ENCODE assay signal across 1 cellular context in genomic region chr1:113981962-113982931, GRCh38.
TF ChIP-seq lines count a peak whose summit lies in the region.

No MANE protein-coding gene starts in this region.

TF ChIP-seq in HepG2, 621 proteins besides CTCF, POLR2A, EP300 and RAD21 (continues in another document):
- TF ChIP-seq ZNF407 (CRISPR knock-in tag; IDR thresholded peaks at IDR 0.05; ENCODE audit: not compliant biosample characterization) = no peak
- TF ChIP-seq HNF1A (IDR thresholded peaks at IDR 0.05; ENCODE audit: low read depth) = no peak
- TF ChIP-seq HNF1A (CRISPR knock-in tag; IDR thresholded peaks at IDR 0.05; ENCODE audit: borderline replicate concordance) = 0 out of 2 replicates have a peak, but pooled peaks have one; percentile 35
- 0 out of 2 replicates have a peak, but pooled peaks have one; percentile 40 for TF ChIP-seq ZMYM2 (CRISPR knock-in tag; IDR thresholded peaks at IDR 0.05)
- 0 out of 2 replicates have a peak, but pooled peaks have one; percentile 28 for TF ChIP-seq SKIL (CRISPR knock-in tag; IDR thresholded peaks at IDR 0.05; ENCODE audit: borderline replicate concordance)
- peak; percentile 40; the same call in 1 of the 2 replicates for TF ChIP-seq HMG20A (CRISPR knock-in tag; IDR thresholded peaks at IDR 0.05; ENCODE audit: borderline replicate concordance)
- 0 out of 2 replicates have a peak, but pooled peaks have one; percentile 43 for TF ChIP-seq ZBTB42 (CRISPR knock-in tag; IDR thresholded peaks at IDR 0.05)
- TF ChIP-seq, protein P1, sequence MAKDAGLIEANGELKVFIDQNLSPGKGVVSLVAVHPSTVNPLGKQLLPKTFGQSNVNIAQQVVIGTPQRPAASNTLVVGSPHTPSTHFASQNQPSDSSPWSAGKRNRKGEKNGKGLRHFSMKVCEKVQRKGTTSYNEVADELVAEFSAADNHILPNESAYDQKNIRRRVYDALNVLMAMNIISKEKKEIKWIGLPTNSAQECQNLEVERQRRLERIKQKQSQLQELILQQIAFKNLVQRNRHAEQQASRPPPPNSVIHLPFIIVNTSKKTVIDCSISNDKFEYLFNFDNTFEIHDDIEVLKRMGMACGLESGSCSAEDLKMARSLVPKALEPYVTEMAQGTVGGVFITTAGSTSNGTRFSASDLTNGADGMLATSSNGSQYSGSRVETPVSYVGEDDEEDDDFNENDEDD (CRISPR knock-in tag; IDR thresholded peaks at IDR 0.05; ENCODE audit: borderline replicate concordance) = 0 out of 2 replicates have a peak, but pooled peaks have one; percentile 8
- TF ChIP-seq, protein P2, sequence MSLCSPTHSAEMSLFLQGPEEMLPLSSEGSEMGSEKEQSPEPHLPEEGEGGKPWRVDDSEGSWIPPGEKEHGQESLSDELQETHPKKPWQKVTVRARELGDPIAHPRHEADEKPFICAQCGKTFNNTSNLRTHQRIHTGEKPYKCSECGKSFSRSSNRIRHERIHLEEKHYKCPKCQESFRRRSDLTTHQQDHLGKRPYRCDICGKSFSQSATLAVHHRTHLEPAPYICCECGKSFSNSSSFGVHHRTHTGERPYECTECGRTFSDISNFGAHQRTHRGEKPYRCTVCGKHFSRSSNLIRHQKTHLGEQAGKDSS (CRISPR knock-in tag; IDR thresholded peaks at IDR 0.05; ENCODE audit: borderline replicate concordance, low read depth) = 0 out of 2 replicates have a peak, but pooled peaks have one; percentile 31
- peak; percentile 73 for TF ChIP-seq CBFB (CRISPR knock-in tag; IDR thresholded peaks at IDR 0.05)
- TF ChIP-seq TEAD3 (CRISPR knock-in tag; optimal IDR thresholded peaks at IDR 0.05; ENCODE audit: borderline replicate concordance) = peak; percentile 35
- peak; percentile 46; the same call in 1 of the 2 replicates for TF ChIP-seq FOXP4 (CRISPR knock-in tag; IDR thresholded peaks at IDR 0.05)
- TF ChIP-seq ZNF672 (CRISPR knock-in tag; IDR thresholded peaks at IDR 0.05) = no peak
- TF ChIP-seq HMGXB4 (CRISPR knock-in tag; IDR thresholded peaks at IDR 0.05; ENCODE audit: borderline replicate concordance in 1 of 2, low read depth in 1 of 2) = 0 out of 4 replicates have a peak, but pooled peaks of 1 of the 2 experiments have one; percentile 20
- TF ChIP-seq, protein P3, sequence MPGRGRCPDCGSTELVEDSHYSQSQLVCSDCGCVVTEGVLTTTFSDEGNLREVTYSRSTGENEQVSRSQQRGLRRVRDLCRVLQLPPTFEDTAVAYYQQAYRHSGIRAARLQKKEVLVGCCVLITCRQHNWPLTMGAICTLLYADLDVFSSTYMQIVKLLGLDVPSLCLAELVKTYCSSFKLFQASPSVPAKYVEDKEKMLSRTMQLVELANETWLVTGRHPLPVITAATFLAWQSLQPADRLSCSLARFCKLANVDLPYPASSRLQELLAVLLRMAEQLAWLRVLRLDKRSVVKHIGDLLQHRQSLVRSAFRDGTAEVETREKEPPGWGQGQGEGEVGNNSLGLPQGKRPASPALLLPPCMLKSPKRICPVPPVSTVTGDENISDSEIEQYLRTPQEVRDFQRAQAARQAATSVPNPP (CRISPR knock-in tag; IDR thresholded peaks at IDR 0.05) = no peak
- TF ChIP-seq ZFP91 (CRISPR knock-in tag; IDR thresholded peaks at IDR 0.05; ENCODE audit: borderline replicate concordance) = peak; percentile 32; the same call in 1 of the 2 replicates
- TF ChIP-seq ZNF350 (CRISPR knock-in tag; IDR thresholded peaks at IDR 0.05; ENCODE audit: borderline replicate concordance, low read depth) = no peak
- no peak for TF ChIP-seq ZKSCAN5 (CRISPR knock-in tag; IDR thresholded peaks at IDR 0.05)
- peak; percentile 87 for TF ChIP-seq MTA1 (CRISPR knock-in tag; IDR thresholded peaks at IDR 0.05; ENCODE audit: borderline replicate concordance)
- TF ChIP-seq CHCHD3 (CRISPR knock-in tag; IDR thresholded peaks at IDR 0.05) = no peak
- peak; percentile 57; the same call in 1 of the 2 replicates for TF ChIP-seq DPF2 (CRISPR knock-in tag; IDR thresholded peaks at IDR 0.05; ENCODE audit: borderline replicate concordance, low read depth)
- TF ChIP-seq ZNF292 (CRISPR knock-in tag; IDR thresholded peaks at IDR 0.05; ENCODE audit: borderline replicate concordance, low read depth) = peak; percentile 29; the same call in 1 of the 2 replicates
- peak; percentile 75 for TF ChIP-seq GATAD2A (CRISPR knock-in tag; IDR thresholded peaks at IDR 0.05)
- TF ChIP-seq EZH2 (conservative IDR thresholded peaks at IDR 0.05; ENCODE audit: low read depth, low read length) = no peak
